In genomic region chr20:58880994-58881752, GRCh38 we compare ENCODE assay signal across 2 cellular contexts.
TF ChIP-seq lines count a peak whose summit lies in the region.

No MANE protein-coding gene starts in this region.

TF ChIP-seq in SK-N-SH, 30 proteins besides CTCF, POLR2A, EP300 and RAD21 (continued from another document):
- TF ChIP-seq ELF1 (IDR thresholded peaks at IDR 0.05) (no peak), RFX5 (IDR thresholded peaks at IDR 0.05; ENCODE audit: low read length) (no peak), FOSL2 (IDR thresholded peaks at IDR 0.05; ENCODE audit: borderline replicate concordance, low read depth) (no peak), CHD2 (IDR thresholded peaks at IDR 0.05; ENCODE audit: low read length, partially characterized antibody) (no peak), NRF1 (IDR thresholded peaks at IDR 0.05; ENCODE audit: low read depth, low read length) (no peak), YY1 (IDR thresholded peaks at IDR 0.05; ENCODE audit: low read depth) (no peak), REST (IDR thresholded peaks at IDR 0.05; ENCODE audit: low read depth, low read length) (no peak), USF1 (IDR thresholded peaks at IDR 0.05; ENCODE audit: borderline replicate concordance, low read depth) (no peak), PBX3 (IDR thresholded peaks at IDR 0.05) (no peak), GABPA (IDR thresholded peaks at IDR 0.05; ENCODE audit: low read depth) (no peak), MAX (IDR thresholded peaks at IDR 0.05; ENCODE audit: low read depth) (no peak)
TF ChIP-seq in SK-N-SH: peak in this region for 0.

TF ChIP-seq in SK-N-SH treated with all-trans-retinoic acid at 6 μM for 48 hours, 23 proteins besides CTCF, POLR2A, EP300 and RAD21 (continued from another document):
- TF ChIP-seq TSHZ2 (CRISPR knock-in tag; IDR thresholded peaks at IDR 0.05) (no peak), RARB (CRISPR knock-in tag; IDR thresholded peaks at IDR 0.05) (no peak), ESRRG (CRISPR knock-in tag; IDR thresholded peaks at IDR 0.05) (no peak), CSDC2 (CRISPR knock-in tag; IDR thresholded peaks at IDR 0.05) (no peak), POU6F1 (CRISPR knock-in tag; IDR thresholded peaks at IDR 0.05; ENCODE audit: borderline replicate concordance, low read depth) (no peak), TOX (CRISPR knock-in tag; IDR thresholded peaks at IDR 0.05; ENCODE audit: borderline replicate concordance) (no peak), ZNF8 (CRISPR knock-in tag; IDR thresholded peaks at IDR 0.05) (no peak), GLIS3 (CRISPR knock-in tag; IDR thresholded peaks at IDR 0.05) (no peak), ARNTL (CRISPR knock-in tag; IDR thresholded peaks at IDR 0.05; ENCODE audit: borderline replicate concordance, low read depth) (no peak), PATZ1 (CRISPR knock-in tag; IDR thresholded peaks at IDR 0.05; ENCODE audit: borderline replicate concordance) (no peak), ZC3H10 (CRISPR knock-in tag; IDR thresholded peaks at IDR 0.05) (no peak), ZNF70 (CRISPR knock-in tag; IDR thresholded peaks at IDR 0.05) (no peak), CSRNP3 (CRISPR knock-in tag; IDR thresholded peaks at IDR 0.05) (no peak), ZFP3 (CRISPR knock-in tag; IDR thresholded peaks at IDR 0.05) (no peak)
